ENCODE assay signal across 8 cellular contexts in the genomic region with DNA sequence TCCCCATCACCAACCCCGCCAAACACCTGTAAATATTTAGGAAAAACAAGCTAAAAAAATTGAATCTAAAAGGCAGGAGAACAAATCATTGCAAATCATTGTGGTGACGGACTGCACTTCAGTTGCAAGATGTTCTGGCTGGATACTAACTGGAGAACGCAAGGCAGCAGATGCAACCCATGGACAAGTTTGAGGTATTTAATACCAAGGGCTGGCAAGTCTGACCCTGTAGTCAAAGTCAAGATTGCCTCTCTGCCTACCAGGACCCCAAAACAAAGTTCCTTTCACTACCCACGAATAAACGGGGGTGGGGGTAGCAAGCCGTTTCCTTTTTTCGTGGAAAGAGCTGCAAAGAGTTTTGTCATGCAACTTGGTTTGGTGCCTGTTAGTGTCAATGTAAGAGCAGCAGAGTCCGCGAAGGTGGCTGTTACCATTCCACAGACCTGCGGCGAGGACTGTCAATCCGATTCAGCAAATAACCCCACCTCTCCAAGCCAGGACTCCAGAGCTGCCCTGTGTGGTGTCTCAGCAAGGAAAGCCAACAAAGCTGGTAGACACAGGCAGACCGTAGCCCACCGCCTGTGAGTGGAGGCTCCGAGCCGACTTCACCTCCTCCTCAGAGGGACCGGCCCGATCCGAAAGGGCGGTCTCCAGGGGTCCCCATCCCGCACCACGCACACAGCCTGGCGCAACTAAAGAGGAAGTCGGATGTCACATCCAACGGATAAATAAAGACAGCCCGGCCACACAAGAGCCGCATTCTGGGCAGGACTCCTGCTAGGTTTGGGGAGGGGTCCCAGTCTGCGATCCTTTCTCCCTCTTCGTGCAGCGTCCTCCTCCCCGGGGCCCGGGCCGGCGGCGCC. TPM values are rescaled to one million over a fixed set of nuclear protein-coding genes. Genes with fewer than 3 reads are reported as not detected.
DNase-seq lines count a peak whose midpoint lies in the region; ATAC-seq and TF ChIP-seq lines count a peak whose summit lies in the region.

No MANE protein-coding gene starts in this region.

- no peak overlapping the region for H3K27ac ChIP-seq in mammary epithelial cell (ENCODE audit: insufficient read depth, low read depth, low read length)

- peaks cover 9% of the 10 kb centered on the region for H3K4me1 ChIP-seq in mammary epithelial cell (ENCODE audit: insufficient read depth, low read length)

- peak overlapping the region in 2 of 3 experiments; percentile 76 to 80 for H3K4me3 ChIP-seq in mammary epithelial cell (replicated peaks in 1 of 3; ENCODE audit: insufficient read depth in 1 of 3, low read depth in 2 of 3, low read length in 3 of 3)

- H3K36me3 ChIP-seq in mammary epithelial cell (ENCODE audit: insufficient read depth, low read length) = no peaks in the 10 kb centered on the region

- TF ChIP-seq CTCF in mammary epithelial cell (conservative IDR thresholded peaks at IDR 0.05 in 1 of 2, IDR thresholded peaks at IDR 0.05 in 1 of 2; ENCODE audit: extremely low read depth in 1 of 2, insufficient read depth in 1 of 2, low read depth in 1 of 2, low read length in 2 of 2) = no peak

- DNase-seq in DMS53 treated with DMSO at 0.1 percent for 48 hours (lab: John Stamatoyannopoulos, UW; ENCODE audit: unreplicated experiment) (peak; percentile 7), SW480 (ENCODE audit: low spot score) (peak; percentile 25), mammary epithelial cell (no peak), kidney tubule cell (ENCODE audit: low spot score) (peak; percentile 24), dedifferentiated amniotic fluid mesenchymal stem cell (ENCODE audit: extremely low spot score) (no peak)
- peak; percentile 37 for DNase-seq in stimulated activated CD4-positive, alpha-beta T cell treated with anti-CD3 and anti-CD28 coated beads, Interleukin-1b, Interleukin-23, amount 100 ng/mL, for 48 hours

- intact Hi-C loops in mammary epithelial cell (cut with micrococcal nuclease) = loop anchor here (1.0 to 5.0 kb wide), 4 partner anchors 118 to 468 kb away; a partner anchor contains a TSS

- H3K79me2 ChIP-seq in mammary epithelial cell (ENCODE audit: insufficient read depth, low read length) = no peaks in the 10 kb centered on the region

- BruUV-seq in mammary epithelial cell (replicated peaks; lab: Mats Ljungman, UMichigan) = no TSS peak

- H4K20me1 ChIP-seq in mammary epithelial cell (ENCODE audit: insufficient read depth, low read length) = no peaks in the 10 kb centered on the region

- dilution Hi-C loops in mammary epithelial cell (cut with HindIII; ENCODE audit: low sequenced_read_pairs) = no loop called here

- WGBS in mammary epithelial cell (ENCODE audit: low coverage, missing lambda C conversion rate) = 36% methylated on average over 21 of the region's 35 CpGs

- peak overlapping the region; percentile 90 for H2AFZ ChIP-seq in mammary epithelial cell (ENCODE audit: low read depth, low read length)

- peak; percentile 7 for ATAC-seq in HG03045 (IDR thresholded peaks at IDR 0.05; ENCODE audit: unreplicated experiment)
- no peak for ATAC-seq in GM18909 (IDR thresholded peaks at IDR 0.05; ENCODE audit: poor library complexity, unreplicated experiment)

- H3K27me3 ChIP-seq in mammary epithelial cell (ENCODE audit: insufficient read depth, low read length) = no peaks in the 10 kb centered on the region

- H3K9me3 ChIP-seq in mammary epithelial cell (replicated peaks; ENCODE audit: insufficient read depth, low read length) = no peaks in the 10 kb centered on the region

- no peak overlapping the region for H3K9ac ChIP-seq in mammary epithelial cell (ENCODE audit: insufficient read depth, low read length)

- peak overlapping the region; percentile 73 for H3K4me2 ChIP-seq in mammary epithelial cell (ENCODE audit: insufficient read depth, low read depth, low read length)

- CTCF ChIA-PET in mammary epithelial cell (lab: Charles Lee; ENCODE audit: low non-redundant PET) = no interaction called here

- in situ Hi-C loops in mammary epithelial cell (cut with MboI; ENCODE audit: low sequenced_read_pairs in 2 of 2) = loop anchor here (5.0 to 25.0 kb wide), 3 partner anchors 117 to 197 kb away; no protein-coding TSS in a partner anchor

RNA-seq across cellular contexts. Expression of a gene that starts 1.0 kb away (rescaled TPM):
- 10 to 100 TPM in 1 of 2 donors, 1 to 10 TPM in 1; 4.0 to 10.2 TPM for total RNA-seq in mammary epithelial cell
- polyA plus RNA-seq in mammary epithelial cell = 2.5 TPM
- polyA minus RNA-seq in mammary epithelial cell = 0.88 TPM

Comparison
In these comparisons a context has a peak if more than half of its experiments do, and no peak if none do; other contexts are left out.
1. DNase-seq: peak in DMS53 treated with DMSO at 0.1 percent for 48 hours (single experiment), SW480 (single experiment), kidney tubule cell (single experiment) and stimulated activated CD4-positive, alpha-beta T cell treated with anti-CD3 and anti-CD28 coated beads, Interleukin-1b, Interleukin-23, amount 100 ng/mL, for 48 hours (single experiment); none in mammary epithelial cell (single experiment) and dedifferentiated amniotic fluid mesenchymal stem cell (single experiment).